In genomic region chr6:56541736-56542366, GRCh38 we compare ENCODE assay signal across 8 cellular contexts.
A peak's percentile ranks its signal among the peaks of the same experiment; 100 is the strongest.
DNase-seq lines count a peak whose midpoint lies in the region; ATAC-seq and TF ChIP-seq lines count a peak whose summit lies in the region.

No MANE protein-coding gene starts in this region.

- H3K4me1 ChIP-seq in cardiac muscle cell (ENCODE audit: low read depth) (no peaks in the 10 kb centered on the region), lung (ENCODE audit: control insufficient read depth in 2 of 2, insufficient read depth in 2 of 2, low read length in 2 of 2) (peaks cover 1 to 23% of the 10 kb centered on the region in 2 donors), uterus (no peaks in the 10 kb centered on the region)

- H3K27me3 ChIP-seq in cardiac muscle cell: peaks cover 6% of the 10 kb centered on the region
- H3K27me3 ChIP-seq in brain microvascular endothelial cell (replicated peaks): no peaks in the 10 kb centered on the region
- H3K27me3 ChIP-seq in lung (ENCODE audit: control insufficient read depth, insufficient read depth): no peaks in the 10 kb centered on the region
- H3K27me3 ChIP-seq in uterus: no peaks in the 10 kb centered on the region

- no peak for ATAC-seq in left cardiac atrium
- no peak for ATAC-seq in lung (ENCODE audit: insufficient read depth, low FRiP score)
- no peak for ATAC-seq in natural killer cell treated with Interleukin-12 subunit alpha and Interleukin-12 subunit beta and Interleukin-15 and Interleukin-18, amount 100 ng/mL, for 72 hours

- no peaks in the 10 kb centered on the region for H3K36me3 Mint-ChIP-seq in natural killer cell treated with Interleukin-12 subunit alpha and Interleukin-12 subunit beta and Interleukin-15 and Interleukin-18, amount 100 ng/mL, for 72 hours

- H3K4me3 ChIP-seq in cardiac muscle cell (peak overlapping the region; percentile 31), brain microvascular endothelial cell (ENCODE audit: low read depth, low read length) (peak overlapping the region; percentile 55), lung (peak overlapping the region; percentile 39), uterus (peak overlapping the region; percentile 71)

- no peaks in the 10 kb centered on the region for H3K9me3 Mint-ChIP-seq in natural killer cell treated with Interleukin-12 subunit alpha and Interleukin-12 subunit beta and Interleukin-15 and Interleukin-18, amount 100 ng/mL, for 72 hours

- H3K4me1 Mint-ChIP-seq in natural killer cell treated with Interleukin-12 subunit alpha and Interleukin-12 subunit beta and Interleukin-15 and Interleukin-18, amount 100 ng/mL, for 72 hours (ENCODE audit: low read depth in 2 of 2): no peaks in the 10 kb centered on the region

- TF ChIP-seq CTCF in cardiac muscle cell (IDR thresholded peaks at IDR 0.05; ENCODE audit: low read depth, low read length) (no peak), brain microvascular endothelial cell (IDR thresholded peaks at IDR 0.05; ENCODE audit: low read depth, low read length, missing control alignments) (no peak), lung (IDR thresholded peaks at IDR 0.05; ENCODE audit: control extremely low read depth, extremely low read depth) (no peak), uterus (IDR thresholded peaks at IDR 0.05) (no peak)

- no peak overlapping the region for H3K4me3 Mint-ChIP-seq in natural killer cell treated with Interleukin-12 subunit alpha and Interleukin-12 subunit beta and Interleukin-15 and Interleukin-18, amount 100 ng/mL, for 72 hours

- H3K27me3 Mint-ChIP-seq in natural killer cell treated with Interleukin-12 subunit alpha and Interleukin-12 subunit beta and Interleukin-15 and Interleukin-18, amount 100 ng/mL, for 72 hours: no peaks in the 10 kb centered on the region

- TF ChIP-seq POLR2A in uterus (IDR thresholded peaks at IDR 0.05): no peak

- DNase-seq in cardiac muscle cell (ENCODE audit: low read depth in 1 of 2, low spot score in 1 of 2) (no peak), left cardiac atrium (no peak), brain microvascular endothelial cell (no peak), lung (ENCODE audit: low spot score) (no peak), uterus (no peak), A172 (ENCODE audit: low spot score) (no peak), posterior vena cava (ENCODE audit: low spot score) (no peak)
- no peak for DNase-seq in natural killer cell treated with Interleukin-12 subunit alpha and Interleukin-12 subunit beta and Interleukin-15 and Interleukin-18, amount 100 ng/mL, for 72 hours (ENCODE audit: low spot score)

- in situ Hi-C loops in brain microvascular endothelial cell (cut with HindIII; ENCODE audit: low pct_ligation_motif_present, low sequenced_read_pairs): no loop called here

- no peak overlapping the region for H3K27ac Mint-ChIP-seq in natural killer cell treated with Interleukin-12 subunit alpha and Interleukin-12 subunit beta and Interleukin-15 and Interleukin-18, amount 100 ng/mL, for 72 hours

- H3K36me3 ChIP-seq in cardiac muscle cell: no peaks in the 10 kb centered on the region
- no peaks in the 10 kb centered on the region for H3K36me3 ChIP-seq in brain microvascular endothelial cell (replicated peaks)
- no peaks in the 10 kb centered on the region for H3K36me3 ChIP-seq in lung (ENCODE audit: control insufficient read depth in 2 of 2, insufficient read depth in 2 of 2, low read length in 2 of 2)
- H3K36me3 ChIP-seq in uterus: no peaks in the 10 kb centered on the region

- intact Hi-C loops in left cardiac atrium (cut with DNase I) (loop anchor here in 1 of 2 donors (5.0 kb wide), 1 partner anchor 35 kb away; no protein-coding TSS in a partner anchor), uterus (cut with DNase I; ENCODE audit: low total_unique reads) (loop anchor here (10.0 kb wide), 1 partner anchor 167 kb away; no protein-coding TSS in a partner anchor), posterior vena cava (cut with DNase I) (loop anchor here in 1 of 2 donors (5.0 kb wide), 1 partner anchor 170 kb away; no protein-coding TSS in a partner anchor)

- H3K27ac ChIP-seq in cardiac muscle cell: no peak overlapping the region
- H3K27ac ChIP-seq in brain microvascular endothelial cell: peak overlapping the region; percentile 77
- peak overlapping the region in 1 of 2 donors; percentile 99 for H3K27ac ChIP-seq in lung (ENCODE audit: low read depth in 1 of 2, low read length in 1 of 2)
- H3K27ac ChIP-seq in uterus: peak overlapping the region; percentile 99 to 100

- WGBS in lung, 2 donors: 4 to 6% methylated on average over 3 of the region's 3 CpGs

- H3K9me3 ChIP-seq in cardiac muscle cell (ENCODE audit: low read depth): no peaks in the 10 kb centered on the region
- no peaks in the 10 kb centered on the region for H3K9me3 ChIP-seq in lung (ENCODE audit: control insufficient read depth in 2 of 2, insufficient read depth in 1 of 2, low read length in 1 of 2)
- H3K9me3 ChIP-seq in uterus: no peaks in the 10 kb centered on the region
